Comparison of ENCODE assay signal across 8 cellular contexts in genomic region chr10:73730153-73730906, GRCh38.
DNase-seq lines count a peak whose midpoint lies in the region; ATAC-seq and TF ChIP-seq lines count a peak whose summit lies in the region.

No MANE protein-coding gene starts in this region.

- H3K4me3 ChIP-seq in choroid plexus epithelial cell (ENCODE audit: low read depth, low read length) = peak overlapping the region; percentile 97

- DNase-seq in AG20443 (ENCODE audit: low spot score) = peak; percentile 86
- DNase-seq in NCI-H510A (lab: John Stamatoyannopoulos, UW) = peak; percentile 64
- DNase-seq in activated CD4-positive, alpha-beta T cell treated with anti-CD3 and anti-CD28 coated beads for 4 hours = peak; percentile 88 to 90
- DNase-seq in choroid plexus epithelial cell (ENCODE audit: low read depth) = peak; percentile 91
- peak; percentile 93 for DNase-seq in kidney tubule cell (ENCODE audit: low spot score)
- peak; percentile 69 to 84 for DNase-seq in stimulated activated CD4-positive, alpha-beta T cell treated with anti-CD3 and anti-CD28 coated beads, Interleukin-1b, Interleukin-23, amount 100 ng/mL, for 1 hour (ENCODE audit: low read depth in 2 of 2)

- TF ChIP-seq CTCF in choroid plexus epithelial cell (conservative IDR thresholded peaks at IDR 0.05; ENCODE audit: low read depth, low read length) = no peak

- ATAC-seq in GM19043 (IDR thresholded peaks at IDR 0.05; ENCODE audit: low read depth, unreplicated experiment) (peak; percentile 87), HG03354 (IDR thresholded peaks at IDR 0.05; ENCODE audit: poor library complexity, severe bottlenecking, unreplicated experiment) (peak; percentile 87)

Comparison
In these comparisons a context has a peak if more than half of its experiments do, and no peak if none do; other contexts are left out.
1. Peak in every context shown above with its lines: DNase-seq, ATAC-seq and H3K4me3 ChIP-seq.